In genomic region chr11:122872046-122872445, GRCh38 we compare ENCODE assay signal across 24 cellular contexts. TPM values are rescaled to one million over a fixed set of nuclear protein-coding genes. Genes with fewer than 3 reads are reported as not detected.
DNase-seq lines count a peak whose midpoint lies in the region; ATAC-seq and TF ChIP-seq lines count a peak whose summit lies in the region.
"Had no signal": no experiment of that assay in that cellular context is flagged by ENCODE, and none has a peak within 500 bp of the region (broad histone marks: within the 10 kb centered on the region; RNA-seq: fewer than 3 reads in every experiment).

No MANE protein-coding gene starts in this region.

- intact Hi-C loops in Caco-2 (cut with micrococcal nuclease; ENCODE audit: unreplicated experiment), result no loop called here

- no peak overlapping the region for H3K4me3 ChIP-seq in Caco-2 (ENCODE audit: low read depth, low read length)
- H3K4me3 ChIP-seq: PC-9 had no signal

- H3K36me3 ChIP-seq in Caco-2 (ENCODE audit: control insufficient read depth, insufficient read depth, low read length), result no peaks in the 10 kb centered on the region

- no peaks in the 10 kb centered on the region for H3K36me3 Mint-ChIP-seq in Caco-2 (ENCODE audit: insufficient read depth, unreplicated experiment)
- H3K36me3 Mint-ChIP-seq in WTC11, result no peaks in the 10 kb centered on the region
- H3K36me3 Mint-ChIP-seq in naive thymus-derived CD8-positive, alpha-beta T cell, result peaks cover 10 to 58% (median 17%) of the 10 kb centered on the region in 3 donors
- no peaks in the 10 kb centered on the region for H3K36me3 Mint-ChIP-seq in nephron progenitor cell (ENCODE audit: low read depth)
- H3K36me3 Mint-ChIP-seq: CD4-positive, alpha-beta memory T cell had no signal

- 0 out of 2 replicates have a peak, but pooled peaks have one; percentile 24 for ATAC-seq in WTC11
- no peak for ATAC-seq in naive thymus-derived CD8-positive, alpha-beta T cell
- no peak for ATAC-seq in activated CD4-positive, CD25-positive, alpha-beta regulatory T cell treated with anti-CD3 and anti-CD28 coated beads, Interleukin-2, amount 50 U/mL, for 24 hours
- ATAC-seq in HG03354 (IDR thresholded peaks at IDR 0.05; ENCODE audit: poor library complexity, severe bottlenecking, unreplicated experiment), result no peak

- peak; percentile 38 to 56 for DNase-seq in Caco-2
- DNase-seq in M059J (ENCODE audit: low read depth), result peak; percentile 74
- DNase-seq in WTC11 (ENCODE audit: low spot score), result no peak
- no peak for DNase-seq in naive thymus-derived CD8-positive, alpha-beta T cell
- DNase-seq in nephron progenitor cell, result no peak
- DNase-seq: C1 segment of cervical spinal cord; CD4-positive, alpha-beta memory T cell; DMS 273 treated with DMSO at 0.1 percent for 48 hours; DMS79; EL; GF-D8; H7; IMR-90; KG1; MM.1S; NCI-H2029; NCI-H446 treated with DMSO at 0.1 percent for 48 hours; NCI-H526; NCI-H82; NK-92 treated with Interleukin-12 subunit alpha and Interleukin-12 subunit beta, amount 100 ng/mL, for 24 hours; PC-9; SHP77 treated with DMSO at 0.1 percent for 48 hours had no signal

- 0 out of 2 replicates have a peak, but pooled peaks cover 7% of the 10 kb centered on the region for H3K4me1 ChIP-seq in Caco-2

- H3K4me3 Mint-ChIP-seq in Caco-2 (ENCODE audit: unreplicated experiment) (no peak overlapping the region), WTC11 (no peak overlapping the region), nephron progenitor cell (no peak overlapping the region)
- no peak overlapping the region for H3K4me3 Mint-ChIP-seq in naive thymus-derived CD8-positive, alpha-beta T cell
- H3K4me3 Mint-ChIP-seq: CD4-positive, alpha-beta memory T cell had no signal

- H3K27ac Mint-ChIP-seq in Caco-2 (ENCODE audit: unreplicated experiment) (no peak overlapping the region), WTC11 (no peak overlapping the region), nephron progenitor cell (no peak overlapping the region)
- H3K27ac Mint-ChIP-seq in naive thymus-derived CD8-positive, alpha-beta T cell, result peak overlapping the region in 8 of 10 donors; percentile 16 to 87 (median 51)
- H3K27ac Mint-ChIP-seq: CD4-positive, alpha-beta memory T cell had no signal

- H3K27me3 Mint-ChIP-seq in Caco-2 (ENCODE audit: insufficient read depth, unreplicated experiment) (peaks cover 10% of the 10 kb centered on the region), WTC11 (ENCODE audit: low read depth) (no peaks in the 10 kb centered on the region), nephron progenitor cell (ENCODE audit: low read depth, poor library complexity) (peaks cover 12% of the 10 kb centered on the region)
- H3K27me3 Mint-ChIP-seq in naive thymus-derived CD8-positive, alpha-beta T cell, result no peaks in the 10 kb centered on the region

- no peaks in the 10 kb centered on the region; the same call in 1 of the 2 replicates for H3K27me3 ChIP-seq in Caco-2 (replicated peaks; ENCODE audit: control insufficient read depth, insufficient read depth, low read length)

- BruUV-seq in Caco-2 (replicated peaks; lab: Mats Ljungman, UMichigan), result no TSS peak

- H3K4me1 Mint-ChIP-seq in Caco-2 (ENCODE audit: low read depth, unreplicated experiment), result no peaks in the 10 kb centered on the region
- no peaks in the 10 kb centered on the region; the same call in 1 of the 2 replicates for H3K4me1 Mint-ChIP-seq in WTC11
- H3K4me1 Mint-ChIP-seq in naive thymus-derived CD8-positive, alpha-beta T cell, result peaks cover 0 to 10% (median 3%) of the 10 kb centered on the region in 4 donors
- H3K4me1 Mint-ChIP-seq in nephron progenitor cell, result peaks cover 14% of the 10 kb centered on the region

- TF ChIP-seq CTCF in Caco-2 (IDR thresholded peaks at IDR 0.05; ENCODE audit: insufficient read depth in 1 of 2, low read depth in 1 of 2, low read length in 1 of 2, severe bottlenecking in 1 of 2, unreplicated experiment in 1 of 2), result no peak
- TF ChIP-seq CTCF in WTC11 (IDR thresholded peaks at IDR 0.05), result no peak
- TF ChIP-seq CTCF in nephron progenitor cell (IDR thresholded peaks at IDR 0.05), result no peak

- CTCF ChIA-PET in Caco-2 (lab: Charles Lee) (interaction anchor here (0.9 to 1.1 kb wide), 2 partner anchors 9 to 149 kb away, joined by 3 to 5 read pairs; no protein-coding TSS in a partner anchor), WTC11 (lab: Charles Lee) (interaction anchor here (0.6 to 1.9 kb wide), 4 partner anchors 9 to 151 kb away, joined by 3 to 8 read pairs (median 4); no protein-coding TSS in a partner anchor)

- no peaks in the 10 kb centered on the region for H3K9me3 Mint-ChIP-seq in Caco-2 (ENCODE audit: unreplicated experiment)
- H3K9me3 Mint-ChIP-seq in WTC11, result no peaks in the 10 kb centered on the region
- H3K9me3 Mint-ChIP-seq in naive thymus-derived CD8-positive, alpha-beta T cell, result no peaks in the 10 kb centered on the region
- no peaks in the 10 kb centered on the region for H3K9me3 Mint-ChIP-seq in nephron progenitor cell

- POLR2A ChIA-PET in Caco-2 (lab: Charles Lee), result interaction anchor here (0.6 kb wide), 1 partner anchor 8 kb away, joined by 3 read pairs; no protein-coding TSS in a partner anchor
- POLR2A ChIA-PET in WTC11 (lab: Charles Lee), result no interaction called here
- POLR2A ChIA-PET in naive thymus-derived CD8-positive, alpha-beta T cell (lab: Charles Lee), result interaction anchor here (0.9 to 2.0 kb wide), 3 partner anchors 8 to 39 kb away, joined by 3 to 5 read pairs (median 3); no protein-coding TSS in a partner anchor

- no peaks in the 10 kb centered on the region for H3K9me3 ChIP-seq in Caco-2

TF ChIP-seq in WTC11, 78 proteins besides CTCF, POLR2A, EP300 and RAD21:
- TF ChIP-seq IRF2 (CRISPR knock-in tag; IDR thresholded peaks at IDR 0.05; ENCODE audit: borderline replicate concordance, low read depth), result no peak
- TF ChIP-seq SP1 (CRISPR knock-in tag; conservative IDR thresholded peaks at IDR 0.05), result no peak
- TF ChIP-seq STAT6 (CRISPR knock-in tag; conservative IDR thresholded peaks at IDR 0.05; ENCODE audit: low read depth), result no peak
- no peak for TF ChIP-seq ZNF416 (CRISPR knock-in tag; IDR thresholded peaks at IDR 0.05)
- no peak for TF ChIP-seq ZNF671 (CRISPR knock-in tag; IDR thresholded peaks at IDR 0.05)
- no peak for TF ChIP-seq AR (CRISPR knock-in tag; IDR thresholded peaks at IDR 0.05)
- no peak for TF ChIP-seq NR2C2 (CRISPR knock-in tag; IDR thresholded peaks at IDR 0.05)
- TF ChIP-seq ZBTB43 (CRISPR knock-in tag; IDR thresholded peaks at IDR 0.05), result no peak

RNA-seq across cellular contexts. Expression of gene JHY, which starts 10.5 kb away (rescaled TPM):
- 0.26 and 0.34 TPM in 2 replicates for total RNA-seq in Caco-2 (2022)
- total RNA-seq in M059J (2014; rRNA removed; shearing (Covaris generic)), result 6.2 and 6.8 TPM in 2 replicates
- total RNA-seq in WTC11 (2021), result 1.1 to 1.6 TPM (median 1.4 TPM) in 3 replicates
- 1 to 10 TPM; 6.3 to 6.7 TPM for total RNA-seq in naive thymus-derived CD8-positive, alpha-beta T cell
- polyA plus RNA-seq in naive thymus-derived CD8-positive, alpha-beta T cell, result 1 to 10 TPM; 2.4 to 3.4 (median 3.1) TPM

RNA-seq across cellular contexts. Expression of gene CRTAM, which starts 33.7 kb away (rescaled TPM):
- total RNA-seq in Caco-2 (2022) (not detected in 2 replicates), WTC11 (2021) (not detected in 3 replicates)
- not detected in 2 replicates for total RNA-seq in M059J (2014; rRNA removed; shearing (Covaris generic))
- 10 to 100 TPM; 48.1 to 52.3 TPM for total RNA-seq in naive thymus-derived CD8-positive, alpha-beta T cell
- polyA plus RNA-seq in naive thymus-derived CD8-positive, alpha-beta T cell, result 10 to 100 TPM; 66.6 to 98.7 (median 88.3) TPM
- total RNA-seq: IMR-90, PC-9 had no signal
- polyA plus RNA-seq: IMR-90 had no signal

Comparison
In these comparisons a context has a peak if more than half of its experiments do, and no peak if none do; other contexts are left out.
1. DNase-seq: peak in Caco-2 (2 of 2) and M059J (single experiment); none in WTC11 (single experiment), naive thymus-derived CD8-positive, alpha-beta T cell (0 of 10) and nephron progenitor cell (single experiment).
2. H3K27ac Mint-ChIP-seq: peak in naive thymus-derived CD8-positive, alpha-beta T cell (8 of 10); none in Caco-2 (single experiment), WTC11 (single experiment) and nephron progenitor cell (single experiment).
3. RNA of gene CRTAM, which starts 33.7 kb away (total RNA-seq): 48.1 to 52.3 TPM in naive thymus-derived CD8-positive, alpha-beta T cell; not detected in WTC11, not detected in Caco-2 and not detected in M059J; every median in the first group is over 10 times any median in the second.